In genomic region chr19:51903192-51903591, GRCh38 we compare ENCODE assay signal across 10 cellular contexts. TPM values are rescaled to one million over a fixed set of nuclear protein-coding genes. Genes with fewer than 3 reads are reported as not detected.
DNase-seq lines count a peak whose midpoint lies in the region; ATAC-seq, FAIRE-seq and TF ChIP-seq lines count a peak whose summit lies in the region.
"Had no signal": no experiment of that assay in that cellular context is flagged by ENCODE, and none has a peak within 500 bp of the region (broad histone marks: within the 10 kb centered on the region; RNA-seq: fewer than 3 reads in every experiment).

No MANE protein-coding gene starts in this region.

- peaks cover 34% of the 10 kb centered on the region for H3K79me1 ChIP-seq in mesenchymal stem cell (replicated peaks; ENCODE audit: low read length, poor library complexity, severe bottlenecking)

- H3K27ac Mint-ChIP-seq in Calu3 (ENCODE audit: unreplicated experiment) (no peak overlapping the region), T-cell (no peak overlapping the region)

- no peak overlapping the region for H3K9ac ChIP-seq in mesenchymal stem cell (ENCODE audit: low read length)

- no peak overlapping the region for H3K23ac ChIP-seq in mesenchymal stem cell (ENCODE audit: low read length in 2 of 2)

- intact Hi-C loops in Calu3 (cut with micrococcal nuclease; ENCODE audit: unreplicated experiment) (no loop called here), pancreas (cut with DNase I) (no loop called here)

- H3K4me3 Mint-ChIP-seq in Calu3 (ENCODE audit: low read depth, unreplicated experiment) (peak overlapping the region; percentile 1), T-cell (peak overlapping the region; percentile 88 to 100 (median 99))

- H3K27me3 Mint-ChIP-seq in Calu3 (ENCODE audit: unreplicated experiment) (no peaks in the 10 kb centered on the region), T-cell (peaks cover 4 to 17% of the 10 kb centered on the region in 2 donors)

- no TSS peak for BruUV-seq in Calu3 (replicated peaks; lab: Mats Ljungman, UMichigan)

- H3K4me1 ChIP-seq in pancreas = peaks cover 0 to 8% (median 0%) of the 10 kb centered on the region in 3 donors
- no peaks in the 10 kb centered on the region; the same call in 1 of the 2 replicates for H3K4me1 ChIP-seq in BE2C
- no peaks in the 10 kb centered on the region for H3K4me1 ChIP-seq in mesenchymal stem cell (ENCODE audit: control insufficient read depth, insufficient read depth, low read depth, low read length)

- no peak for FAIRE-seq in pancreas (lab: Jason Lieb, UNC)

- peaks cover 24% of the 10 kb centered on the region for H3K9me3 Mint-ChIP-seq in Calu3 (ENCODE audit: low read depth, unreplicated experiment)
- peaks cover 10 to 55% (median 41%) of the 10 kb centered on the region in 3 donors for H3K9me3 Mint-ChIP-seq in T-cell

- H3K36me3 Mint-ChIP-seq in Calu3 (ENCODE audit: insufficient read depth, unreplicated experiment) (peaks cover 55% of the 10 kb centered on the region), T-cell (peaks cover 73% of the 10 kb centered on the region)

- H3K4me1 Mint-ChIP-seq in Calu3 (ENCODE audit: low read depth, unreplicated experiment) = peaks cover 7% of the 10 kb centered on the region
- H3K4me1 Mint-ChIP-seq in T-cell = peaks cover 26 to 27% (median 27%) of the 10 kb centered on the region in 3 donors

- H3K27me3 ChIP-seq in pancreas (peaks cover 0 to 5% (median 0%) of the 10 kb centered on the region in 4 donors), BE2C (no peaks in the 10 kb centered on the region), mesenchymal stem cell (ENCODE audit: control insufficient read depth in 1 of 2, insufficient read depth in 1 of 2, low read length in 2 of 2) (peaks cover 0 to 3% of the 10 kb centered on the region in 2 experiments)
- H3K27me3 ChIP-seq: Peyer's patch had no signal

- H2BK15ac ChIP-seq in mesenchymal stem cell (ENCODE audit: low read depth, poor library complexity, severe bottlenecking) = no peak overlapping the region

- no peak overlapping the region for H2BK5ac ChIP-seq in mesenchymal stem cell (ENCODE audit: low read depth, low read length, poor library complexity, severe bottlenecking)

- H3K4me2 ChIP-seq in mesenchymal stem cell (ENCODE audit: low read length, poor library complexity, severe bottlenecking) = no peak overlapping the region

- in situ Hi-C loops in GM13977 (cut with MboI; ENCODE audit: low pct_unique_long_range_greater_than_20kb, low sequenced_read_pairs, unreplicated experiment) = no loop called here

- no peak for DNase-seq in Calu3
- no peak for DNase-seq in T-cell
- no peak for DNase-seq in fibroblast of pulmonary artery (ENCODE audit: low read depth)
- no peak for DNase-seq in pancreas
- no peak for DNase-seq in BE2C
- no peak for DNase-seq in mesenchymal stem cell
- DNase-seq in NCI-H2081 treated with DMSO at 0.1 percent for 48 hours (lab: John Stamatoyannopoulos, UW) = no peak
- no peak for DNase-seq in GM13977 (ENCODE audit: low spot score)
- DNase-seq: mucosa of descending colon, Peyer's patch had no signal

- CTCF ChIA-PET in Calu3 (lab: Charles Lee) (no interaction called here), T-cell (lab: Charles Lee) (no interaction called here)

- H2BK12ac ChIP-seq in mesenchymal stem cell (ENCODE audit: low read length in 2 of 2) = no peak overlapping the region

- peak overlapping the region; percentile 5 for H3K4me3 ChIP-seq in fibroblast of pulmonary artery (replicated peaks; ENCODE audit: low read depth, low read length)
- H3K4me3 ChIP-seq in pancreas = peak overlapping the region in 3 of 4 donors; percentile 54 to 82 (median 71)
- H3K4me3 ChIP-seq in BE2C (ENCODE audit: low read depth, low read length) = no peak overlapping the region
- H3K4me3 ChIP-seq in mesenchymal stem cell (ENCODE audit: insufficient read depth in 1 of 2, low read depth in 1 of 2, low read length in 2 of 2) = no peak overlapping the region
- H3K4me3 ChIP-seq: mucosa of descending colon had no signal

- peaks cover 6 to 17% (median 14%) of the 10 kb centered on the region in 3 donors for H3K36me3 ChIP-seq in pancreas
- H3K36me3 ChIP-seq in BE2C = peaks cover 32% of the 10 kb centered on the region
- H3K36me3 ChIP-seq in mesenchymal stem cell (ENCODE audit: control insufficient read depth in 1 of 2, insufficient read depth in 2 of 2, low read depth in 1 of 2, low read length in 2 of 2) = peaks cover 18 to 24% of the 10 kb centered on the region in 2 experiments

- TF ChIP-seq CTCF in Calu3 (IDR thresholded peaks at IDR 0.05; ENCODE audit: unreplicated experiment) (no peak), fibroblast of pulmonary artery (IDR thresholded peaks at IDR 0.05; ENCODE audit: low read length, missing control alignments) (no peak), pancreas (IDR thresholded peaks at IDR 0.05) (no peak), BE2C (IDR thresholded peaks at IDR 0.05; ENCODE audit: low read depth, low read length) (no peak), GM13977 (IDR thresholded peaks at IDR 0.05; ENCODE audit: extremely low read depth, insufficient read depth, missing control alignments) (no peak)

- H4K91ac ChIP-seq in mesenchymal stem cell (ENCODE audit: low read length) = no peak overlapping the region

- no peak overlapping the region for H2AK5ac ChIP-seq in mesenchymal stem cell (ENCODE audit: low read length, severe bottlenecking)

- H3K27ac ChIP-seq in pancreas (no peak overlapping the region), mesenchymal stem cell (ENCODE audit: low read length, poor library complexity, severe bottlenecking) (no peak overlapping the region)
- H3K27ac ChIP-seq: Peyer's patch had no signal

- no peaks in the 10 kb centered on the region for H3K9me3 ChIP-seq in pancreas
- H3K9me3 ChIP-seq in BE2C = peaks cover 5% of the 10 kb centered on the region
- peaks cover 35% of the 10 kb centered on the region for H3K9me3 ChIP-seq in mesenchymal stem cell (ENCODE audit: control insufficient read depth, low read length)

- POLR2A ChIA-PET in T-cell (lab: Charles Lee) = no interaction called here

- H3K14ac ChIP-seq in mesenchymal stem cell (ENCODE audit: low read length in 2 of 2) = no peak overlapping the region

- H2AFZ ChIP-seq in mesenchymal stem cell (ENCODE audit: low read depth, low read length) = no peak overlapping the region

- no peak overlapping the region for H2BK120ac ChIP-seq in mesenchymal stem cell (ENCODE audit: low read depth, low read length)

- H3K18ac ChIP-seq in mesenchymal stem cell (ENCODE audit: low read depth in 1 of 2, low read length in 2 of 2) = no peak overlapping the region

- no peak overlapping the region for H3K4ac ChIP-seq in mesenchymal stem cell (ENCODE audit: low read depth in 1 of 2, low read length in 2 of 2)

- ATAC-seq in T-cell (replicated peaks in 1 of 4) (no peak), pancreas (no peak)
- ATAC-seq: mucosa of descending colon had no signal

- no peak overlapping the region for H4K8ac ChIP-seq in mesenchymal stem cell (ENCODE audit: low read length)

- 81 to 82% methylated on average over 8 of the region's 8 CpGs for WGBS in pancreas, 2 donors
- 68% methylated on average over 8 of the region's 8 CpGs for WGBS in mesenchymal stem cell

RNA-seq across cellular contexts. Expression of gene ZNF649, which starts 1.6 kb away (rescaled TPM):
- total RNA-seq in Calu3 (2022) (14.6 and 15.5 TPM in 2 replicates), T-cell (10 to 100 TPM; 12.4 to 28.2 (median 23.8) TPM), pancreas (1 to 10 TPM; 3.0 to 7.7 (median 4.5) TPM)
- polyA plus RNA-seq in pancreas = 1 to 10 TPM; 1.9 to 4.5 TPM
- polyA plus RNA-seq in BE2C (2012; ENCODE audit: insufficient read depth, insufficient read length, low read depth) = 5.4 TPM
- 5.0 TPM for polyA plus RNA-seq in mesenchymal stem cell (2013, experiment 1 of 2)
- polyA plus RNA-seq in mesenchymal stem cell (2013, experiment 2 of 2) = 4.9 TPM

RNA-seq across cellular contexts. Expression of gene ZNF577, which starts 15.4 kb away (rescaled TPM):
- total RNA-seq in Calu3 (2022) (15.0 and 16.1 TPM in 2 replicates), T-cell (10 to 100 TPM in 4 of 5 donors, 1 to 10 TPM in 1; 8.7 to 17.8 (median 13.7) TPM), pancreas (1 to 10 TPM; 2.9 to 8.9 (median 5.9) TPM)
- polyA plus RNA-seq in pancreas = 10 to 100 TPM; 10.7 to 53.0 TPM
- polyA plus RNA-seq in BE2C (2012; ENCODE audit: insufficient read depth, insufficient read length, low read depth) = 14.1 TPM
- polyA plus RNA-seq in mesenchymal stem cell (2013, experiment 1 of 2) = 3.5 TPM
- 3.6 TPM for polyA plus RNA-seq in mesenchymal stem cell (2013, experiment 2 of 2)

RNA-seq across cellular contexts. Expression of gene ZNF613, which starts 24.1 kb away (rescaled TPM):
- total RNA-seq in Calu3 (2022) (7.2 and 9.3 TPM in 2 replicates), T-cell (1 to 10 TPM; 1.1 to 8.8 (median 4.7) TPM), pancreas (1 to 10 TPM in 4 of 6 donors, under 1 TPM in 2; 0.83 to 3.0 (median 1.8) TPM)
- 1 to 10 TPM; 1.0 to 3.4 TPM for polyA plus RNA-seq in pancreas
- 5.0 TPM for polyA plus RNA-seq in BE2C (2012; ENCODE audit: insufficient read depth, insufficient read length, low read depth)
- polyA plus RNA-seq in mesenchymal stem cell (2013, experiment 1 of 2) = 2.5 TPM
- 2.1 TPM for polyA plus RNA-seq in mesenchymal stem cell (2013, experiment 2 of 2)

Comparison
In these comparisons a context has a peak if more than half of its experiments do, and no peak if none do; other contexts are left out.
1. H3K4me3 ChIP-seq: peak in fibroblast of pulmonary artery (single experiment) and pancreas (3 of 4); none in BE2C (single experiment) and mesenchymal stem cell (0 of 2).